8 cellular contexts compared by ENCODE assay signal in the genomic region with DNA sequence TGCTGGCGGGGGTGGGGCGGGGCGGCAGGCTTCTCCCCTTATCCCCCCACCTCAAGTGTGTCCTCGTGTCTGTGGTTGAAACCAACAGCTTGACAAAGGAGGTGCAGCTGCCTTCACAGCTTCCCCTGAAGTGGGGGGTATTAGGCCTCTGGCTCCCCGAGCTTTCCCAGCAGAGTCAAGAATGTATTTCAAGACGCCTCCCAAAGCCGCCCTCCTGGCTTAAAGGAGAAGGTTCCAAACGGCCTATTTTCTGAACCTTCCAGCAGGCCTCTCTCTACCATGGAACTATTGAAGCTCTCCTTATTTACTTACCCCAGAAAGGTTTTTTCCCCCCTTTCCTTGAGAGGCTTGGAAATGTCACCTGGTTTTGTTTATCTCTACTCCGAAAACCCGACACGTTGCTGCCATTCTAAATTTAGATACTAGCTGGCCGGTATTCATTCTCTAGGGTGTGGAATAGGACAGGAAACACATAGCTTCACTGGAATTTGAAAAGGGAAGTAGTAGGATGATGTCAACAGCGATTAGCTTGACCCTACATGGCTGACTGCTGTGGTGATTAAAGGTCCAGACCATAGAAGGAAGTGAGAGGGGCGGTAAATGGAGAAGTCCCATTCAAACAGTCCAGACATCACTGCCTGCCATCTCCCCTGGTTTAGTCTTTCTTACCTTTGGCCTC. TPM values are rescaled to one million over a fixed set of nuclear protein-coding genes. Genes with fewer than 3 reads are reported as not detected.
DNase-seq lines count a peak whose midpoint lies in the region; ATAC-seq and TF ChIP-seq lines count a peak whose summit lies in the region.

No MANE protein-coding gene starts in this region.

- H3K9me3 Mint-ChIP-seq in brain: peaks cover 0 to 2% (median 0%) of the 10 kb centered on the region in 5 experiments

- ATAC-seq in HG02943 (IDR thresholded peaks at IDR 0.05; ENCODE audit: low read depth, unreplicated experiment) (peak; percentile 21), HG03520 (IDR thresholded peaks at IDR 0.05; ENCODE audit: unreplicated experiment) (no peak)

- peaks cover 15% of the 10 kb centered on the region for H3K4me1 ChIP-seq in ACC112 (ENCODE audit: control insufficient read depth, insufficient read depth, low read length, unreplicated experiment)
- no peaks in the 10 kb centered on the region for H3K4me1 ChIP-seq in NT2/D1 (ENCODE audit: insufficient read depth, insufficient read length)
- peaks cover 25% of the 10 kb centered on the region for H3K4me1 ChIP-seq in iPS-20b (ENCODE audit: insufficient read depth, low read length)
- peaks cover 13 to 32% (median 23%) of the 10 kb centered on the region in 3 donors for H3K4me1 ChIP-seq in skeletal muscle tissue (ENCODE audit: control insufficient read depth in 3 of 3, insufficient read depth in 3 of 3, low read length in 3 of 3)

- H3K36me3 Mint-ChIP-seq in brain: peaks cover 4% of the 10 kb centered on the region

- DNase-seq in GM10266 (ENCODE audit: extremely low spot score) (peak; percentile 50), NT2/D1 (ENCODE audit: low read depth, low spot score) (peak; percentile 44)

- H3K4me1 Mint-ChIP-seq in brain: peaks cover 37% of the 10 kb centered on the region

- H3K79me2 ChIP-seq in ACC112 (ENCODE audit: control insufficient read depth, insufficient read depth, low read length, unreplicated experiment): peaks cover 43% of the 10 kb centered on the region

- peaks cover 13% of the 10 kb centered on the region for H3K27me3 Mint-ChIP-seq in brain

- H3K27ac Mint-ChIP-seq in brain: peak overlapping the region; percentile 84 to 99 (median 97)

- peak overlapping the region; percentile 84 for H2AFZ ChIP-seq in ACC112 (ENCODE audit: low read length, unreplicated experiment)

- H3K9me3 ChIP-seq in NT2/D1 (ENCODE audit: insufficient read depth, low read length): no peaks in the 10 kb centered on the region
- no peaks in the 10 kb centered on the region for H3K9me3 ChIP-seq in iPS-20b (ENCODE audit: insufficient read depth, low read depth, low read length)
- H3K9me3 ChIP-seq in skeletal muscle tissue (ENCODE audit: control insufficient read depth in 3 of 3, low read length in 3 of 3): no peaks in the 10 kb centered on the region

- H3K27ac ChIP-seq in ACC112 (ENCODE audit: low read depth, low read length) (peak overlapping the region; percentile 99), iPS-20b (ENCODE audit: low read length) (peak overlapping the region; percentile 69), skeletal muscle tissue (ENCODE audit: low read depth, low read length) (peak overlapping the region; percentile 99)

- H3K4me3 Mint-ChIP-seq in brain: peak overlapping the region; percentile 80 to 100 (median 94)

- peak overlapping the region; percentile 72 for H3K9ac ChIP-seq in NT2/D1 (ENCODE audit: insufficient read length, low read depth)
- peak overlapping the region; percentile 90 for H3K9ac ChIP-seq in iPS-20b (ENCODE audit: low read depth, low read length)
- peak overlapping the region; percentile 80 to 90 (median 90) for H3K9ac ChIP-seq in skeletal muscle tissue (ENCODE audit: low read depth in 1 of 3, low read length in 3 of 3)

- H3K4me3 ChIP-seq in ACC112 (ENCODE audit: low read depth, low read length) (peak overlapping the region; percentile 74), NT2/D1 (ENCODE audit: insufficient read length, low read depth) (peak overlapping the region; percentile 38), iPS-20b (ENCODE audit: low read length) (peak overlapping the region; percentile 92), skeletal muscle tissue (ENCODE audit: low read length in 3 of 3) (peak overlapping the region; percentile 71 to 73 (median 71))

- H3K36me3 ChIP-seq in ACC112 (ENCODE audit: insufficient read depth, low read length): no peaks in the 10 kb centered on the region
- H3K36me3 ChIP-seq in NT2/D1 (ENCODE audit: insufficient read depth, insufficient read length, low read length): no peaks in the 10 kb centered on the region
- H3K36me3 ChIP-seq in iPS-20b (ENCODE audit: insufficient read depth, low read depth, low read length): no peaks in the 10 kb centered on the region
- H3K36me3 ChIP-seq in skeletal muscle tissue (ENCODE audit: control insufficient read depth in 3 of 3, insufficient read depth in 3 of 3, low read length in 3 of 3): no peaks in the 10 kb centered on the region

- H3K27me3 ChIP-seq in ACC112 (ENCODE audit: insufficient read depth, low read length): no peaks in the 10 kb centered on the region
- no peaks in the 10 kb centered on the region for H3K27me3 ChIP-seq in NT2/D1 (ENCODE audit: insufficient read depth, insufficient read length)
- no peaks in the 10 kb centered on the region for H3K27me3 ChIP-seq in iPS-20b (ENCODE audit: insufficient read depth, low read length)
- no peaks in the 10 kb centered on the region for H3K27me3 ChIP-seq in skeletal muscle tissue (ENCODE audit: control insufficient read depth in 3 of 3, insufficient read depth in 3 of 3, low read length in 3 of 3)

- TF ChIP-seq CTCF in GM10266 (IDR thresholded peaks at IDR 0.05; ENCODE audit: control insufficient read depth, insufficient read depth, low read depth, missing control alignments): no peak
- TF ChIP-seq CTCF in brain (conservative IDR thresholded peaks at IDR 0.05): no peak

RNA-seq across cellular contexts. Expression of gene PICALM, which starts 0.7 kb away (rescaled TPM):
- 109 TPM for polyA plus RNA-seq in brain (ENCODE audit: insufficient read depth, low read depth, low replicate concordance)
- total RNA-seq in skeletal muscle tissue: 707 TPM

Comparison
In these comparisons a context has a peak if more than half of its experiments do, and no peak if none do; other contexts are left out.
1. H3K4me3 ChIP-seq: peak in every context shown above with its lines; median percentile 92 in iPS-20b; 74 in ACC112; 71 in skeletal muscle tissue; 38 in NT2/D1.